ENCODE assay signal across 3 cellular contexts in genomic region chr1:223386013-223386412, GRCh38.
"Had no signal": no experiment of that assay in that cellular context is flagged by ENCODE, and none has a peak within 500 bp of the region (broad histone marks: within the 10 kb centered on the region; RNA-seq: fewer than 3 reads in every experiment).

No MANE protein-coding gene starts in this region.

- DNase-seq: GDM1, GF-D8 had no signal

- H3K4me3 ChIP-seq: GM12878 had no signal
